In the genomic region with DNA sequence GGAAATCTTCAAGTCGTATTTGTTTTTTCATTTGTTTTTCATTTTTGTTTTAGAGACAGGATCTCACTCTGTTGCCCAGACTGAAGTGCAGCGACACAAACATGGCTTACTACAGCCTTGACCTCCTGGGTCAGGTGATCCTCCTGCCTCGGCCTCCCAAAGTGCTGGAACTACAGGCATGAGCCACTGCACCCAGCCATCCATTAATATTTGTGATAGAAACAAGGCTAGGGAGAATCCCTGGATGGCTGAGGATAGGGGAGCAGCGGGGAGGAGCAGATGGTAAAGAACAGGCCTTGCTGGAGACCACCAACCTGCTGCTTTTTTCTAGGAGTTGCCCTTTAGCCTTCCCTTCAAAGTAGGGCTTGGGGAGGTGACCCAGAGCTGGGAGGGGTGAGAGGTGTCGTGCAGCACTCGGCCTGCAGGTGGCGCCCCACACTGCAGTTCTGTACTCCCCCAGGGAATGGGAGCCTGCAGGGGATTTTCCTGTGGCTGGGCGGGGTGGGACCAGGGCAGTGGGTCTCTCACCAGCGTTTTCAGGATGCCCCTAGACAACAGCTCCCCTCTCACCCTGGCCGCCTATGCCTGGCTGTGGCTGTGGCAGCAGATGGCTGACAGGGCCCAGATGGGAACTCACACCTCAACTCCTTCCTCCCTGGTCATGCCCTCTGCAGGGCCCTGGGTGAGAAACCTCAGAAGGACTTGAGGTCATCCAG, we compare ENCODE assay signal across 8 cellular contexts.
A peak's percentile ranks its signal among the peaks of the same experiment; 100 is the strongest.
DNase-seq lines count a peak whose midpoint lies in the region; TF ChIP-seq lines count a peak whose summit lies in the region.

No MANE protein-coding gene starts in this region.

- peak; percentile 76 for DNase-seq in 8988T
- peak; percentile 47 for DNase-seq in NAMALWA (ENCODE audit: low spot score)
- peak; percentile 46 for DNase-seq in activated CD4-positive, CD25-positive, alpha-beta regulatory T cell treated with anti-CD3 and anti-CD28 coated beads, Interleukin-2, amount 50 U/mL, for 16 hours (ENCODE audit: low read depth, low spot score)
- peak; percentile 48 to 52 for DNase-seq in cardiac fibroblast (ENCODE audit: low read depth in 2 of 2)
- peak; percentile 48 for DNase-seq in kidney tubule cell (ENCODE audit: low spot score)
- peak; percentile 57 to 77 for DNase-seq in stimulated activated CD4-positive, alpha-beta T cell treated with anti-CD3 and anti-CD28 coated beads, Interleukin-4, amount 100 ng/mL, for 4 hours
- no peak for DNase-seq in GF-D8 (lab: John Stamatoyannopoulos, UW)

- no peak overlapping the region for H3K4me3 ChIP-seq in cardiac fibroblast (replicated peaks in 1 of 2; ENCODE audit: low read depth in 2 of 2, low read length in 2 of 2)

- peak; percentile 96 for TF ChIP-seq CTCF in GM12873 (IDR thresholded peaks at IDR 0.05; ENCODE audit: insufficient read depth, low read depth, low read length, missing control alignments)
- peak; percentile 92 for TF ChIP-seq CTCF in cardiac fibroblast (IDR thresholded peaks at IDR 0.05; ENCODE audit: low read depth, low read length)
